In the genomic region with DNA sequence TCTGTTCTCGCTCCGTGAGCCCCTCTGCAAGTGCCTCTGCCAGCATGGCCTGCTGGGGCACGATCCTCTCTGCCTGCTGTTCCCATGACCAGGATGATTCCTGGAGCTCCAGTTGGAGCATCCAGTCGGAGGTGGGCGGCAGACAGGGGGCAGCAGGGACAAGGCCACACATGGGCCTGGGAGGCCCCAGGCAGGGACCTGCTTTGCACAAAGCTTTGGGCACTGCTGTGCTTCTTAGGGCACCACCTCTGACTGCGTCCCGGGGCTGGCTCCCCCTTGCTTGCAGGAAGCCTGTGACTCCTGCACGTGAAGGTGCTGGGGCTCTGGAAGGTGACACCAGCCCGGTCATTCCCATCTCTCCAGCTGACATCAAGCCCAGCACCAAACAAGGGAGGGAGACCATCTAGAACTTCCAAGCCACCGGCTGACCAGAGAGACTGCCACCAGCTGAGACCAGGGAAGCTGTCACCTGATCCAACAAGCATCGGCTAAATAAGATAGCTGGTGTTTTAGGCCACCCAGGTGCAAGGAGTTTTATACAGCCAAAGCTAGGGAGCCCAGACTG, we compare ENCODE assay signal across 7 cellular contexts.
"Had no signal": no experiment of that assay in that cellular context is flagged by ENCODE, and none has a peak within 500 bp of the region (broad histone marks: within the 10 kb centered on the region; RNA-seq: fewer than 3 reads in every experiment).

No MANE protein-coding gene starts in this region.

- ATAC-seq: GM23338, HCT116, K562 had no signal

- DNase-seq: H7, HFFc6, IMR-90 had no signal

- H3K4me3 ChIP-seq: GM23338, HAP-1, K562 had no signal

- H3K4me3 Mint-ChIP-seq: GM23338, HFFc6 had no signal

- H3K4me1 Mint-ChIP-seq: GM23338 had no signal

- H3K9me3 ChIP-seq: HAP-1 had no signal

- H3K27ac Mint-ChIP-seq: GM23338, HFFc6 had no signal

- H3K36me3 ChIP-seq: HAP-1 had no signal

- H3K4me1 ChIP-seq: HAP-1 had no signal
